ENCODE assay signal across 8 cellular contexts in genomic region chr11:569273-569885, GRCh38. TPM values are rescaled to one million over a fixed set of nuclear protein-coding genes. Genes with fewer than 3 reads are reported as not detected.
DNase-seq lines count a peak whose midpoint lies in the region; ATAC-seq lines count a peak whose summit lies in the region.

No MANE protein-coding gene starts in this region.

- H3K9me3 Mint-ChIP-seq in activated T-helper 2 cell treated with anti-CD3 and anti-CD28 coated beads, Interferon-gamma antibody, Interleukin-2, Interleukin-4, amounts not matched to agents 10 μg/mL and 5 μg/mL and 100 μg/mL, durations not matched to agents 14 hours and 24 hours and 36 hours, result no peaks in the 10 kb centered on the region
- H3K9me3 Mint-ChIP-seq in stimulated activated effector memory CD8-positive, alpha-beta T cell treated with anti-CD3 and anti-CD28 coated beads, Interleukin-12 subunit alpha, Interleukin-12 subunit beta, amount 100 ng/mL, for 72 hours, result no peaks in the 10 kb centered on the region

- peaks cover 8% of the 10 kb centered on the region for H3K4me1 Mint-ChIP-seq in activated T-helper 2 cell treated with anti-CD3 and anti-CD28 coated beads, Interferon-gamma antibody, Interleukin-2, Interleukin-4, amounts not matched to agents 10 μg/mL and 5 μg/mL and 100 μg/mL, durations not matched to agents 14 hours and 24 hours and 36 hours (ENCODE audit: low read depth)
- H3K4me1 Mint-ChIP-seq in stimulated activated effector memory CD8-positive, alpha-beta T cell treated with anti-CD3 and anti-CD28 coated beads, Interleukin-12 subunit alpha, Interleukin-12 subunit beta, amount 100 ng/mL, for 72 hours, result peaks cover 4% of the 10 kb centered on the region

- DNase-seq in HAP-1 (ENCODE audit: low spot score in 2 of 2) (no peak), LoVo (ENCODE audit: low spot score) (no peak), superior temporal gyrus (ENCODE audit: extremely low spot score) (no peak)
- no peak for DNase-seq in activated T-helper 2 cell treated with anti-CD3 and anti-CD28 coated beads, Interferon-gamma antibody, Interleukin-2, Interleukin-4, amounts not matched to agents 10 μg/mL and 5 μg/mL and 100 μg/mL, durations not matched to agents 14 hours and 24 hours and 36 hours (ENCODE audit: low spot score)
- DNase-seq in stimulated activated effector memory CD8-positive, alpha-beta T cell treated with anti-CD3 and anti-CD28 coated beads, Interleukin-12 subunit alpha, Interleukin-12 subunit beta, amount 100 ng/mL, for 72 hours (ENCODE audit: low spot score in 2 of 2), result no peak

- intact Hi-C loops in activated T-helper 2 cell treated with anti-CD3 and anti-CD28 coated beads, Interferon-gamma antibody, Interleukin-2, Interleukin-4, amounts not matched to agents 10 μg/mL and 5 μg/mL and 100 μg/mL, durations not matched to agents 14 hours and 24 hours and 36 hours (cut with micrococcal nuclease), result loop anchor here (2.0 kb wide), 1 partner anchor 63 kb away; the partner anchor contains the start of gene RNH1

- H3K4me1 ChIP-seq in HAP-1, result peaks cover 10% of the 10 kb centered on the region

- in situ Hi-C loops in HAP-1 (cut with MboI; ENCODE audit: low sequenced_read_pairs), result loop anchor here (25.0 kb wide), 1 partner anchor 193 kb away; no protein-coding TSS in a partner anchor

- peak overlapping the region; percentile 75 for H3K4me3 Mint-ChIP-seq in activated T-helper 2 cell treated with anti-CD3 and anti-CD28 coated beads, Interferon-gamma antibody, Interleukin-2, Interleukin-4, amounts not matched to agents 10 μg/mL and 5 μg/mL and 100 μg/mL, durations not matched to agents 14 hours and 24 hours and 36 hours (ENCODE audit: low read depth)
- H3K4me3 Mint-ChIP-seq in stimulated activated effector memory CD8-positive, alpha-beta T cell treated with anti-CD3 and anti-CD28 coated beads, Interleukin-12 subunit alpha, Interleukin-12 subunit beta, amount 100 ng/mL, for 72 hours, result peak overlapping the region; percentile 75

- H3K36me3 Mint-ChIP-seq in activated T-helper 2 cell treated with anti-CD3 and anti-CD28 coated beads, Interferon-gamma antibody, Interleukin-2, Interleukin-4, amounts not matched to agents 10 μg/mL and 5 μg/mL and 100 μg/mL, durations not matched to agents 14 hours and 24 hours and 36 hours (ENCODE audit: low read depth), result peaks cover 21% of the 10 kb centered on the region
- peaks cover 31% of the 10 kb centered on the region for H3K36me3 Mint-ChIP-seq in stimulated activated effector memory CD8-positive, alpha-beta T cell treated with anti-CD3 and anti-CD28 coated beads, Interleukin-12 subunit alpha, Interleukin-12 subunit beta, amount 100 ng/mL, for 72 hours

- H3K27me3 Mint-ChIP-seq in activated T-helper 2 cell treated with anti-CD3 and anti-CD28 coated beads, Interferon-gamma antibody, Interleukin-2, Interleukin-4, amounts not matched to agents 10 μg/mL and 5 μg/mL and 100 μg/mL, durations not matched to agents 14 hours and 24 hours and 36 hours (ENCODE audit: low read depth), result no peaks in the 10 kb centered on the region

- no peaks in the 10 kb centered on the region for H3K36me3 ChIP-seq in HAP-1 (replicated peaks)

- no peaks in the 10 kb centered on the region for H3K27me3 ChIP-seq in HAP-1 (ENCODE audit: low read depth)

- H3K9me3 ChIP-seq in HAP-1, result no peaks in the 10 kb centered on the region

- peak overlapping the region; percentile 48 for H3K4me3 ChIP-seq in HAP-1
- H3K4me3 ChIP-seq in iPS-11a (ENCODE audit: low read depth, low read length), result peak overlapping the region; percentile 47

- H3K27ac Mint-ChIP-seq in activated T-helper 2 cell treated with anti-CD3 and anti-CD28 coated beads, Interferon-gamma antibody, Interleukin-2, Interleukin-4, amounts not matched to agents 10 μg/mL and 5 μg/mL and 100 μg/mL, durations not matched to agents 14 hours and 24 hours and 36 hours, result peak overlapping the region; percentile 33
- peak overlapping the region; percentile 54 for H3K27ac Mint-ChIP-seq in stimulated activated effector memory CD8-positive, alpha-beta T cell treated with anti-CD3 and anti-CD28 coated beads, Interleukin-12 subunit alpha, Interleukin-12 subunit beta, amount 100 ng/mL, for 72 hours

- ATAC-seq in stimulated activated effector memory CD8-positive, alpha-beta T cell treated with anti-CD3 and anti-CD28 coated beads, Interleukin-12 subunit alpha, Interleukin-12 subunit beta, amount 100 ng/mL, for 72 hours, result no peak
- no peak for ATAC-seq in HG02798 (IDR thresholded peaks at IDR 0.05; ENCODE audit: poor library complexity, unreplicated experiment)
- ATAC-seq in HG03432 (IDR thresholded peaks at IDR 0.05; ENCODE audit: unreplicated experiment), result no peak

RNA-seq across cellular contexts. Expression of gene PHRF1, which starts 6.9 kb away (rescaled TPM):
- total RNA-seq in activated T-helper 2 cell treated with anti-CD3 and anti-CD28 coated beads, Interferon-gamma antibody, Interleukin-2, Interleukin-4, amounts not matched to agents 10 μg/mL and 5 μg/mL and 100 μg/mL, durations not matched to agents 14 hours and 24 hours and 36 hours, result 53.7 and 54.0 TPM in 2 replicates

RNA-seq across cellular contexts. Expression of gene RASSF7, which starts 8.6 kb away (rescaled TPM):
- total RNA-seq in activated T-helper 2 cell treated with anti-CD3 and anti-CD28 coated beads, Interferon-gamma antibody, Interleukin-2, Interleukin-4, amounts not matched to agents 10 μg/mL and 5 μg/mL and 100 μg/mL, durations not matched to agents 14 hours and 24 hours and 36 hours, result 19.6 and 20.3 TPM in 2 replicates

RNA-seq across cellular contexts. Expression of gene LMNTD2, which starts 8.8 kb away (rescaled TPM):
- total RNA-seq in activated T-helper 2 cell treated with anti-CD3 and anti-CD28 coated beads, Interferon-gamma antibody, Interleukin-2, Interleukin-4, amounts not matched to agents 10 μg/mL and 5 μg/mL and 100 μg/mL, durations not matched to agents 14 hours and 24 hours and 36 hours, result 1.1 and 1.3 TPM in 2 replicates

RNA-seq across cellular contexts. Expression of gene LRRC56, which starts 32.1 kb away (rescaled TPM):
- total RNA-seq in activated T-helper 2 cell treated with anti-CD3 and anti-CD28 coated beads, Interferon-gamma antibody, Interleukin-2, Interleukin-4, amounts not matched to agents 10 μg/mL and 5 μg/mL and 100 μg/mL, durations not matched to agents 14 hours and 24 hours and 36 hours, result 1.3 and 2.2 TPM in 2 replicates

RNA-seq across cellular contexts. Expression of gene HRAS, which starts 34.0 kb away (rescaled TPM):
- total RNA-seq in activated T-helper 2 cell treated with anti-CD3 and anti-CD28 coated beads, Interferon-gamma antibody, Interleukin-2, Interleukin-4, amounts not matched to agents 10 μg/mL and 5 μg/mL and 100 μg/mL, durations not matched to agents 14 hours and 24 hours and 36 hours, result 70.5 and 71.5 TPM in 2 replicates
